ENCODE assay signal across 10 cellular contexts in genomic region chr3:172580680-172581079, GRCh38. TPM values are rescaled to one million over a fixed set of nuclear protein-coding genes. Genes with fewer than 3 reads are reported as not detected.
DNase-seq lines count a peak whose midpoint lies in the region; ATAC-seq and TF ChIP-seq lines count a peak whose summit lies in the region.
"Had no signal": no experiment of that assay in that cellular context is flagged by ENCODE, and none has a peak within 500 bp of the region (broad histone marks: within the 10 kb centered on the region; RNA-seq: fewer than 3 reads in every experiment).

No MANE protein-coding gene starts in this region.

- TF ChIP-seq CTCF in CD4-positive, alpha-beta T cell (IDR thresholded peaks at IDR 0.05), result no peak
- TF ChIP-seq CTCF in PC-3 (conservative IDR thresholded peaks at IDR 0.05; ENCODE audit: low read depth, low read length), result no peak

- H2AFZ ChIP-seq in PC-3 (ENCODE audit: low read length), result no peak overlapping the region

- no peaks in the 10 kb centered on the region for H3K4me1 ChIP-seq in PC-3 (ENCODE audit: insufficient read depth, low read length)

- H3K4me2 ChIP-seq in PC-3 (ENCODE audit: low read length), result no peak overlapping the region

- H3K27ac ChIP-seq in CD4-positive, alpha-beta T cell (ENCODE audit: low read depth, low read length), result peak overlapping the region; percentile 44
- H3K27ac ChIP-seq in PC-3 (ENCODE audit: low read length), result no peak overlapping the region

- peaks cover 2% of the 10 kb centered on the region for H3K9me3 Mint-ChIP-seq in CD4-positive, alpha-beta T cell
- H3K9me3 Mint-ChIP-seq in activated naive CD8-positive, alpha-beta T cell treated with anti-CD3 and anti-CD28 coated beads, Interleukin-2, amount 10 ng/mL, durations not matched to agents 7 days and 5 days, result peaks cover 2% of the 10 kb centered on the region

- intact Hi-C loops in CD4-positive, alpha-beta T cell (cut with DNase I, micrococcal nuclease), result no loop called here
- intact Hi-C loops in PC-3 (cut with micrococcal nuclease), result no loop called here

- H3K9ac ChIP-seq in PC-3 (ENCODE audit: low read length), result no peak overlapping the region

- no peak overlapping the region for H3K4me3 ChIP-seq in PC-3 (ENCODE audit: low read length)

- no peaks in the 10 kb centered on the region for H3K36me3 ChIP-seq in PC-3 (ENCODE audit: low read depth, low read length)

- peak overlapping the region; percentile 32 for H3K4me3 Mint-ChIP-seq in CD4-positive, alpha-beta T cell
- peak overlapping the region; percentile 76 for H3K4me3 Mint-ChIP-seq in activated naive CD8-positive, alpha-beta T cell treated with anti-CD3 and anti-CD28 coated beads, Interleukin-2, amount 10 ng/mL, durations not matched to agents 7 days and 5 days

- no peaks in the 10 kb centered on the region for H3K79me2 ChIP-seq in PC-3 (ENCODE audit: low read length)

- no peaks in the 10 kb centered on the region for H3K9me2 ChIP-seq in PC-3 (replicated peaks; ENCODE audit: low read length)

- no peaks in the 10 kb centered on the region for H3K27me3 Mint-ChIP-seq in CD4-positive, alpha-beta T cell
- H3K27me3 Mint-ChIP-seq in activated naive CD8-positive, alpha-beta T cell treated with anti-CD3 and anti-CD28 coated beads, Interleukin-2, amount 10 ng/mL, durations not matched to agents 7 days and 5 days, result no peaks in the 10 kb centered on the region

- no peaks in the 10 kb centered on the region for H3K9me3 ChIP-seq in CD4-positive, alpha-beta T cell (ENCODE audit: control insufficient read depth, low read length)
- no peaks in the 10 kb centered on the region; the same call in 1 of the 2 replicates for H3K9me3 ChIP-seq in PC-3 (ENCODE audit: low read length)

- no peaks in the 10 kb centered on the region for H3K36me3 Mint-ChIP-seq in CD4-positive, alpha-beta T cell (ENCODE audit: low read depth)
- H3K36me3 Mint-ChIP-seq in activated naive CD8-positive, alpha-beta T cell treated with anti-CD3 and anti-CD28 coated beads, Interleukin-2, amount 10 ng/mL, durations not matched to agents 7 days and 5 days, result peaks cover 30% of the 10 kb centered on the region

- CTCF ChIA-PET in CD4-positive, alpha-beta T cell (lab: Charles Lee), result interaction anchor here (1.3 kb wide), 1 partner anchor 15 kb away, joined by 5 read pairs; no protein-coding TSS in a partner anchor
- CTCF ChIA-PET in PC-3 (lab: Charles Lee), result no interaction called here

- H4K20me1 ChIP-seq in PC-3 (ENCODE audit: low read length), result no peaks in the 10 kb centered on the region

- H3K27ac Mint-ChIP-seq in CD4-positive, alpha-beta T cell, result peak overlapping the region; percentile 85
- H3K27ac Mint-ChIP-seq in activated naive CD8-positive, alpha-beta T cell treated with anti-CD3 and anti-CD28 coated beads, Interleukin-2, amount 10 ng/mL, durations not matched to agents 7 days and 5 days, result peak overlapping the region; percentile 90

- BruUV-seq in PC-3 (replicated peaks; lab: Mats Ljungman, UMichigan), result no TSS peak

- POLR2A ChIA-PET in CD4-positive, alpha-beta T cell (lab: Charles Lee), result interaction anchor here (1.0 to 1.6 kb wide), 5 partner anchors 11 to 68 kb away, joined by 3 to 10 read pairs (median 6); partner anchors contain the start of gene TNFSF10
- POLR2A ChIA-PET in activated naive CD8-positive, alpha-beta T cell treated with anti-CD3 and anti-CD28 coated beads, Interleukin-2, amount 10 ng/mL, durations not matched to agents 7 days and 5 days (lab: Charles Lee), result interaction anchor here (0.6 to 8.1 kb wide), 9 partner anchors 9 to 170 kb away, joined by 3 to 87 read pairs (median 4); partner anchors contain the start of genes ECT2 and TNFSF10
- POLR2A ChIA-PET in PC-3 (lab: Charles Lee; ENCODE audit: unreplicated experiment), result no interaction called here

- ATAC-seq in CD4-positive, alpha-beta T cell (ENCODE audit: poor library complexity), result no peak
- ATAC-seq in GM19372 (IDR thresholded peaks at IDR 0.05; ENCODE audit: low read depth, unreplicated experiment) (peak; percentile 78), HG03175 (IDR thresholded peaks at IDR 0.05; ENCODE audit: unreplicated experiment) (peak; percentile 75), PC-3 (no peak)
- ATAC-seq in activated naive CD8-positive, alpha-beta T cell treated with anti-CD3 and anti-CD28 coated beads, Interleukin-2, amount 10 ng/mL, durations not matched to agents 7 days and 5 days (ENCODE audit: low read depth), result peak; percentile 9

- H3F3A ChIP-seq in PC-3 (ENCODE audit: low read length, unreplicated experiment), result no peaks in the 10 kb centered on the region

- H3K27me3 ChIP-seq in CD4-positive, alpha-beta T cell (ENCODE audit: control insufficient read depth, insufficient read depth, low read length), result no peaks in the 10 kb centered on the region
- no peaks in the 10 kb centered on the region for H3K27me3 ChIP-seq in PC-3 (ENCODE audit: low read length)

- peaks cover 86% of the 10 kb centered on the region for H3K4me1 Mint-ChIP-seq in CD4-positive, alpha-beta T cell (ENCODE audit: low read depth)
- H3K4me1 Mint-ChIP-seq in activated naive CD8-positive, alpha-beta T cell treated with anti-CD3 and anti-CD28 coated beads, Interleukin-2, amount 10 ng/mL, durations not matched to agents 7 days and 5 days, result peaks cover 88% of the 10 kb centered on the region

- no peak for DNase-seq in CD4-positive, alpha-beta T cell
- no peak for DNase-seq in activated naive CD8-positive, alpha-beta T cell treated with anti-CD3 and anti-CD28 coated beads, Interleukin-2, amount 10 ng/mL, durations not matched to agents 7 days and 5 days
- no peak for DNase-seq in stimulated activated CD4-positive, alpha-beta T cell treated with anti-CD3 and anti-CD28 coated beads, Interleukin-4, amount 100 ng/mL, for 24 hours
- DNase-seq in PC-3, result no peak
- no peak for DNase-seq in effector CD4-positive, alpha-beta T cell
- no peak for DNase-seq in HuH-7 (ENCODE audit: low spot score)
- DNase-seq: NCI-H1930; stimulated activated CD4-positive, alpha-beta T cell treated with anti-CD3 and anti-CD28 coated beads, Interleukin-2, amount 100 ng/mL, for 24 hours had no signal

RNA-seq across cellular contexts. Expression of gene TNFSF10, which starts 57.5 kb away (rescaled TPM):
- total RNA-seq in CD4-positive, alpha-beta T cell, result 1 to 10 TPM; 9.2 to 9.5 TPM
- 100 to 1,000 TPM; 151 to 159 TPM for total RNA-seq in activated naive CD8-positive, alpha-beta T cell treated with anti-CD3 and anti-CD28 coated beads, Interleukin-2, amount 10 ng/mL, durations not matched to agents 7 days and 5 days
- total RNA-seq in PC-3 (2014; rRNA removed), result 0.58 and 1.2 TPM in 2 replicates

Comparison
In these comparisons a context has a peak if more than half of its experiments do, and no peak if none do; other contexts are left out.
1. ATAC-seq: peak in GM19372 (single experiment), HG03175 (single experiment) and activated naive CD8-positive, alpha-beta T cell treated with anti-CD3 and anti-CD28 coated beads, Interleukin-2, amount 10 ng/mL, durations not matched to agents 7 days and 5 days (single experiment); none in CD4-positive, alpha-beta T cell (single experiment) and PC-3 (single experiment).
2. RNA of gene TNFSF10, which starts 57.5 kb away (total RNA-seq): 151 to 159 TPM in activated naive CD8-positive, alpha-beta T cell treated with anti-CD3 and anti-CD28 coated beads, Interleukin-2, amount 10 ng/mL, durations not matched to agents 7 days and 5 days; 9.2 to 9.5 TPM in CD4-positive, alpha-beta T cell and 0.58 to 1.2 TPM in PC-3; every median in the first group is over 10 times any median in the second.